12 cellular contexts compared by ENCODE assay signal in the genomic region with DNA sequence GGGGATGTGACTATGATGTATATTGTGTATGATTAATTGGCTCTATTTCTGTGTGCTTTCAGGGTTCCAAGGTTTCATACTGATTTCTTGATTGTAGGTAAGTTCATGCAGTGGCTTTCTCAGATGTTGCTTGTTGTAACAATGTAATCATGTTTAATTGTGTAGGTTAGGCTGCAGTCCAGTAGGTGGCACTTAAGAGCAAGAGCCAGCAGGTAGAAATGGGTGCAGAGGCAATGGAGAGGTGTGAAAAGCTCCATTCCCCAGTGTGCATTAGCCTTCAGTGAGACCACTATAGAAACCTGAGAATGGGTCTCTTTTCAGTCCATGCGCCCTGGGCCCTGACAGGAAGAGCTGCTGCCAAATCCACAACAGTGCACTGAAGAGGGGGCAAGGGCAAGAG.
DNase-seq lines count a peak whose midpoint lies in the region; TF ChIP-seq lines count a peak whose summit lies in the region.
"Had no signal": no experiment of that assay in that cellular context is flagged by ENCODE, and none has a peak within 500 bp of the region (broad histone marks: within the 10 kb centered on the region; RNA-seq: fewer than 3 reads in every experiment).

No MANE protein-coding gene starts in this region.

- intact Hi-C loops in head of caudate nucleus (cut with DNase I), result no loop called here

- TF ChIP-seq CTCF in WERI-Rb-1 (IDR thresholded peaks at IDR 0.05; ENCODE audit: low read depth, low read length), result peak; percentile 53
- TF ChIP-seq CTCF in retinal pigment epithelial cell (conservative IDR thresholded peaks at IDR 0.05; ENCODE audit: low read depth, low read length), result peak; percentile 5

- no peaks in the 10 kb centered on the region for H3K9me3 ChIP-seq in WERI-Rb-1 (ENCODE audit: severe bottlenecking)
- H3K9me3 ChIP-seq: adrenal gland had no signal

- H3K4me3 ChIP-seq in WERI-Rb-1 (ENCODE audit: low read depth, low read length), result no peak overlapping the region
- no peak overlapping the region for H3K4me3 ChIP-seq in retinal pigment epithelial cell (ENCODE audit: low read length)
- H3K4me3 ChIP-seq: adrenal gland had no signal

- no peaks in the 10 kb centered on the region for H3K36me3 ChIP-seq in WERI-Rb-1
- H3K36me3 ChIP-seq: adrenal gland had no signal

- TF ChIP-seq RAD21 in Ishikawa (IDR thresholded peaks at IDR 0.05; ENCODE audit: low read depth), result peak; percentile 23; the same call in 1 of the 2 replicates

- no peak overlapping the region for H3K27ac ChIP-seq in WERI-Rb-1
- H3K27ac ChIP-seq: adrenal gland had no signal

- H3K27me3 ChIP-seq in WERI-Rb-1 (ENCODE audit: insufficient read depth, low read depth, severe bottlenecking), result peaks cover 17% of the 10 kb centered on the region
- H3K27me3 ChIP-seq: adrenal gland had no signal

- DNase-seq in NOMO-1 treated with DMSO at 0.1 percent for 48 hours (lab: John Stamatoyannopoulos, UW; ENCODE audit: unreplicated experiment), result peak; percentile 1
- no peak for DNase-seq in NOMO-1 (lab: John Stamatoyannopoulos, UW; ENCODE audit: unreplicated experiment in 2 of 2)
- no peak for DNase-seq in WERI-Rb-1
- DNase-seq in retinal pigment epithelial cell (ENCODE audit: low read depth), result no peak
- DNase-seq in NCI-H524 treated with DMSO at 0.1 percent for 48 hours (lab: John Stamatoyannopoulos, UW), result no peak
- no peak for DNase-seq in stimulated activated CD4-positive, alpha-beta T cell treated with anti-CD3 and anti-CD28 coated beads, Interleukin-1b, Interleukin-23, amount 100 ng/mL, for 48 hours
- DNase-seq in head of caudate nucleus, result no peak
- DNase-seq: adrenal gland; NCI-H1417 treated with DMSO at 0.1 percent for 48 hours; stimulated activated CD4-positive, alpha-beta T cell treated with anti-CD3 and anti-CD28 coated beads, Interleukin-15, amount 100 ng/mL, for 24 hours; stimulated activated naive B cell treated with anti-CD40 and anti-IgM and Interleukin-4, amounts not matched to agents 10 μg/mL and 1 μg/mL and 100 μg/mL, for 72 hours had no signal

- TF ChIP-seq EP300 in Ishikawa (IDR thresholded peaks at IDR 0.05; ENCODE audit: borderline replicate concordance), result no peak

TF ChIP-seq in Ishikawa, 13 proteins besides CTCF, POLR2A, EP300 and RAD21:
- TF ChIP-seq FOXM1 (IDR thresholded peaks at IDR 0.05; ENCODE audit: borderline replicate concordance, low read depth) (no peak), TEAD4 (IDR thresholded peaks at IDR 0.05) (no peak), YY1 (IDR thresholded peaks at IDR 0.05; ENCODE audit: low read depth) (no peak), ZBTB7A (IDR thresholded peaks at IDR 0.05; ENCODE audit: low read depth) (no peak), USF1 (IDR thresholded peaks at IDR 0.05) (no peak), TAF1 (IDR thresholded peaks at IDR 0.05; ENCODE audit: low read depth) (no peak), EGR1 (IDR thresholded peaks at IDR 0.05) (no peak), CREB1 (IDR thresholded peaks at IDR 0.05; ENCODE audit: low read depth) (no peak), TCF12 (IDR thresholded peaks at IDR 0.05; ENCODE audit: low read depth) (no peak), NFIC (IDR thresholded peaks at IDR 0.05) (no peak), CEBPB (IDR thresholded peaks at IDR 0.05) (no peak)
- TF ChIP-seq, protein P1, sequence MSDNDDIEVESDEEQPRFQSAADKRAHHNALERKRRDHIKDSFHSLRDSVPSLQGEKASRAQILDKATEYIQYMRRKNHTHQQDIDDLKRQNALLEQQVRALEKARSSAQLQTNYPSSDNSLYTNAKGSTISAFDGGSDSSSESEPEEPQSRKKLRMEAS (IDR thresholded peaks at IDR 0.05), result no peak
- TF ChIP-seq, protein P2, sequence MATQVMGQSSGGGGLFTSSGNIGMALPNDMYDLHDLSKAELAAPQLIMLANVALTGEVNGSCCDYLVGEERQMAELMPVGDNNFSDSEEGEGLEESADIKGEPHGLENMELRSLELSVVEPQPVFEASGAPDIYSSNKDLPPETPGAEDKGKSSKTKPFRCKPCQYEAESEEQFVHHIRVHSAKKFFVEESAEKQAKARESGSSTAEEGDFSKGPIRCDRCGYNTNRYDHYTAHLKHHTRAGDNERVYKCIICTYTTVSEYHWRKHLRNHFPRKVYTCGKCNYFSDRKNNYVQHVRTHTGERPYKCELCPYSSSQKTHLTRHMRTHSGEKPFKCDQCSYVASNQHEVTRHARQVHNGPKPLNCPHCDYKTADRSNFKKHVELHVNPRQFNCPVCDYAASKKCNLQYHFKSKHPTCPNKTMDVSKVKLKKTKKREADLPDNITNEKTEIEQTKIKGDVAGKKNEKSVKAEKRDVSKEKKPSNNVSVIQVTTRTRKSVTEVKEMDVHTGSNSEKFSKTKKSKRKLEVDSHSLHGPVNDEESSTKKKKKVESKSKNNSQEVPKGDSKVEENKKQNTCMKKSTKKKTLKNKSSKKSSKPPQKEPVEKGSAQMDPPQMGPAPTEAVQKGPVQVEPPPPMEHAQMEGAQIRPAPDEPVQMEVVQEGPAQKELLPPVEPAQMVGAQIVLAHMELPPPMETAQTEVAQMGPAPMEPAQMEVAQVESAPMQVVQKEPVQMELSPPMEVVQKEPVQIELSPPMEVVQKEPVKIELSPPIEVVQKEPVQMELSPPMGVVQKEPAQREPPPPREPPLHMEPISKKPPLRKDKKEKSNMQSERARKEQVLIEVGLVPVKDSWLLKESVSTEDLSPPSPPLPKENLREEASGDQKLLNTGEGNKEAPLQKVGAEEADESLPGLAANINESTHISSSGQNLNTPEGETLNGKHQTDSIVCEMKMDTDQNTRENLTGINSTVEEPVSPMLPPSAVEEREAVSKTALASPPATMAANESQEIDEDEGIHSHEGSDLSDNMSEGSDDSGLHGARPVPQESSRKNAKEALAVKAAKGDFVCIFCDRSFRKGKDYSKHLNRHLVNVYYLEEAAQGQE (IDR thresholded peaks at IDR 0.05; ENCODE audit: low read depth), result no peak
